ENCODE assay signal across 7 cellular contexts in the genomic region with DNA sequence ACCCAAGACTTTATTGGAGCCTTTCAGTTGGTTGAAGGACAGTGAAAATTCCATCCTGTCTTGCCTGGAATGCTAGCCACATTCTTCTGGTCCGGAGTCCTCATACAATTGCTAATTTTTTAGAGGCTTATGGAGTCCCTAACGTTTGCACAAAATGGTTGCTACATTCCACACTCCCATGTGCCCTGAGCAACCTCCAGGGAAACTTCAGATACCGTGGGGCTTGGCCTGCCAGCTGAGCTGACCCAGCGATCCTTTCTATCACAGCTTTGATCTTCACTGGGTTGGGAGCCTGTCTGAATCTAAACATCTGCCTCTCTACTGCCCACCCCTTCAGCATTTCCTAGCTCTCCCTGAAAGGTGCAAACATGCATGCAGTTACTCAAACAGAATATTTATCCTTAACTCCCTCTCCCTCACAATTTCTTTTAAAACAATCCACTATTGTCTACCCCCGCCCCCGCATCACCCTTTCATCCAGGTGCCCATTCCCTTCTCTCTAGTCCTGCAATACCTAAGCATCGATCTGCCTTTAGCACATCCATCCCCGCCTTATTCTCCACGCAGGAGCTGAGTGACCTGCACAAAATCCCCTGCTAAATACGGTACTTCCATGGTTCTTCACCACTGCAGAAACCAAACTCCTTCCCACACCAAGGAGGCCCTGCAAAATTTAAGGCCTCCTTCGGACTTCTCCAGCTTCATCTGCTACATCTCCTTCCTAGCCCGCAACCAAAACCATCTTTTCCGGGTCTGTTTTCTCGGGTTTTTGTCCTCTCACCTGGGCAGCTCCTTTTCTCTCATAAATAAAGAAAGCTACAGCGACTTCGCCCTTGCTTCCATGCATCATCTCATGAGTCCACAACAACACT.
DNase-seq lines count a peak whose midpoint lies in the region; ATAC-seq and TF ChIP-seq lines count a peak whose summit lies in the region.

No MANE protein-coding gene starts in this region.

- peaks cover 17% of the 10 kb centered on the region in 2 experiments for H3K4me1 ChIP-seq in neutrophil (ENCODE audit: control insufficient read depth in 1 of 2, insufficient read depth in 1 of 2, low read depth in 1 of 2, low read length in 1 of 2)

- peak overlapping the region; percentile 94 for H3K4me3 ChIP-seq in epithelial cell of esophagus (ENCODE audit: low read length)
- peak overlapping the region; percentile 83 to 95 for H3K4me3 ChIP-seq in neutrophil (ENCODE audit: low read depth in 1 of 2, low read length in 1 of 2)

- peak overlapping the region; percentile 81 for H3K27ac ChIP-seq in RWPE1
- peak overlapping the region; percentile 73 for H3K27ac ChIP-seq in neutrophil

- DNase-seq in RWPE1 (ENCODE audit: low spot score) (no peak), epithelial cell of esophagus (ENCODE audit: low read depth) (no peak), NCI-H2196 (lab: John Stamatoyannopoulos, UW; ENCODE audit: unreplicated experiment) (no peak), middle frontal gyrus (ENCODE audit: extremely low spot score, low spot score) (no peak)

- peaks cover 17% of the 10 kb centered on the region for H3K27me3 ChIP-seq in neutrophil

- CTCF ChIA-PET in RWPE1 (lab: Yijun Ruan, JAX), result interaction anchor here (0.5 to 0.6 kb wide), 2 partner anchors 133 to 222 kb away, joined by 3 read pairs; no protein-coding TSS in a partner anchor

- H3K36me3 ChIP-seq in neutrophil, result no peaks in the 10 kb centered on the region

- no peaks in the 10 kb centered on the region for H3K9me3 ChIP-seq in neutrophil

- no peak for TF ChIP-seq CTCF in RWPE1 (conservative IDR thresholded peaks at IDR 0.05; ENCODE audit: low read depth)
- no peak for TF ChIP-seq CTCF in epithelial cell of esophagus (IDR thresholded peaks at IDR 0.05; ENCODE audit: insufficient read depth, low read depth, low read length, missing control alignments)
- no peak for TF ChIP-seq CTCF in neutrophil (IDR thresholded peaks at IDR 0.05)

- POLR2A ChIA-PET in RWPE1 (lab: Yijun Ruan, JAX; ENCODE audit: low non-redundant PET), result interaction anchor here (0.6 to 0.9 kb wide), 4 partner anchors 11 to 96 kb away, joined by 3 to 4 read pairs (median 3); no protein-coding TSS in a partner anchor

- ATAC-seq in GM21619 (IDR thresholded peaks at IDR 0.05; ENCODE audit: unreplicated experiment) (peak; percentile 1), GM18520 (IDR thresholded peaks at IDR 0.05; ENCODE audit: unreplicated experiment) (no peak)
